16 cellular contexts compared by ENCODE assay signal in genomic region chr14:70982204-70982603, GRCh38.
A peak's percentile ranks its signal among the peaks of the same experiment; 100 is the strongest.
DNase-seq lines count a peak whose midpoint lies in the region; ATAC-seq and TF ChIP-seq lines count a peak whose summit lies in the region.
"Had no signal": no experiment of that assay in that cellular context is flagged by ENCODE, and none has a peak within 500 bp of the region (broad histone marks: within the 10 kb centered on the region; RNA-seq: fewer than 3 reads in every experiment).

No MANE protein-coding gene starts in this region.

- 15 to 34% (median 24%) methylated on average over 1 of the region's 1 CpG for WGBS in spleen, 5 donors
- WGBS in aorta, 2 donors: 83 to 88% methylated on average over 1 of the region's 1 CpG

- H3K36me3 ChIP-seq in KOPT-K1 (ENCODE audit: insufficient read depth, low read length) (peaks cover 16% of the 10 kb centered on the region), spleen (peaks cover 0 to 33% (median 14%) of the 10 kb centered on the region in 6 donors), Caco-2 (ENCODE audit: control insufficient read depth, insufficient read depth, low read length) (no peaks in the 10 kb centered on the region; the same call in 1 of the 2 replicates), aorta (ENCODE audit: control insufficient read depth in 1 of 2, insufficient read depth in 2 of 2, low read length in 1 of 2) (peaks cover 0 to 4% of the 10 kb centered on the region in 2 donors)
- H3K36me3 ChIP-seq: colonic mucosa had no signal

- H3K4me3 Mint-ChIP-seq in activated naive CD8-positive, alpha-beta T cell: peak overlapping the region; percentile 21
- no peak overlapping the region for H3K4me3 Mint-ChIP-seq in activated naive CD8-positive, alpha-beta T cell treated with anti-CD3 and anti-CD28 coated beads for 36 hours
- H3K4me3 Mint-ChIP-seq in activated CD8-positive, alpha-beta T cell treated with anti-CD3 and anti-CD28 coated beads, Interleukin-2, amount 10 ng/mL, durations not matched to agents 7 days and 5 days: peak overlapping the region; percentile 34
- no peak overlapping the region for H3K4me3 Mint-ChIP-seq in Caco-2 (ENCODE audit: unreplicated experiment)

- ATAC-seq in activated CD8-positive, alpha-beta T cell treated with anti-CD3 and anti-CD28 coated beads, Interleukin-2, amount 10 ng/mL, durations not matched to agents 7 days and 5 days: no peak
- no peak for ATAC-seq in aorta (ENCODE audit: low FRiP score)

- H3K4me3 ChIP-seq in spleen (peak overlapping the region in 1 of 8 donors; percentile 13), Caco-2 (ENCODE audit: low read depth, low read length) (no peak overlapping the region), aorta (ENCODE audit: low read length in 2 of 2) (no peak overlapping the region)
- H3K4me3 ChIP-seq: colonic mucosa had no signal

- H3K4me1 ChIP-seq in spleen (peaks cover 6 to 70% (median 36%) of the 10 kb centered on the region in 6 donors), Caco-2 (no peaks in the 10 kb centered on the region), aorta (ENCODE audit: control insufficient read depth in 1 of 2, insufficient read depth in 2 of 2, low read length in 2 of 2) (no peaks in the 10 kb centered on the region)
- H3K4me1 ChIP-seq: colonic mucosa had no signal

- H3K27me3 ChIP-seq in spleen (replicated peaks in 1 of 7) (no peaks in the 10 kb centered on the region), Caco-2 (replicated peaks; ENCODE audit: control insufficient read depth, insufficient read depth, low read length) (no peaks in the 10 kb centered on the region), aorta (ENCODE audit: control insufficient read depth in 1 of 2, insufficient read depth in 2 of 2, low read length in 1 of 2) (no peaks in the 10 kb centered on the region)
- H3K27me3 ChIP-seq: colonic mucosa had no signal

- H3K27ac ChIP-seq in KOPT-K1 (ENCODE audit: low read depth, low read length, poor library complexity, severe bottlenecking) (peak overlapping the region; percentile 69), spleen (peak overlapping the region in 6 of 8 donors; percentile 40 to 71 (median 56)), aorta (ENCODE audit: low read depth in 1 of 2, low read length in 2 of 2) (no peak overlapping the region)
- H3K27ac ChIP-seq: colonic mucosa, WERI-Rb-1 had no signal

- intact Hi-C loops in spleen (cut with DNase I; ENCODE audit: low total_unique reads) (no loop called here), Caco-2 (cut with micrococcal nuclease; ENCODE audit: unreplicated experiment) (no loop called here), aorta (cut with DNase I) (no loop called here)

- DNase-seq in activated naive CD8-positive, alpha-beta T cell treated with anti-CD3 and anti-CD28 coated beads for 36 hours: no peak
- DNase-seq in activated CD8-positive, alpha-beta T cell treated with anti-CD3 and anti-CD28 coated beads, Interleukin-2, amount 10 ng/mL, durations not matched to agents 7 days and 5 days: no peak
- DNase-seq in spleen (no peak), GM20000 (ENCODE audit: low spot score) (no peak), Caco-2 (no peak), aorta (no peak)
- DNase-seq: amygdala; colonic mucosa; DMS79 treated with DMSO at 0.1 percent for 48 hours; erythroblast; mesendoderm; NCI-H1092 treated with DMSO at 0.1 percent for 48 hours; stimulated activated CD4-positive, alpha-beta T cell treated with anti-CD3 and anti-CD28 coated beads, Interleukin-4, amount 100 ng/mL, for 4 hours; WERI-Rb-1 had no signal

- POLR2A ChIA-PET in activated CD8-positive, alpha-beta T cell treated with anti-CD3 and anti-CD28 coated beads, Interleukin-2, amount 10 ng/mL, durations not matched to agents 7 days and 5 days (lab: Charles Lee): interaction anchor here (1.4 kb wide), 1 partner anchor 173 kb away, joined by 5 read pairs; the partner anchor contains the start of gene MAP3K9
- POLR2A ChIA-PET in Caco-2 (lab: Charles Lee): no interaction called here

- peak overlapping the region; percentile 87 for H3K27ac Mint-ChIP-seq in activated naive CD8-positive, alpha-beta T cell
- H3K27ac Mint-ChIP-seq in activated naive CD8-positive, alpha-beta T cell treated with anti-CD3 and anti-CD28 coated beads for 36 hours: no peak overlapping the region
- peak overlapping the region; percentile 52 for H3K27ac Mint-ChIP-seq in activated CD8-positive, alpha-beta T cell treated with anti-CD3 and anti-CD28 coated beads, Interleukin-2, amount 10 ng/mL, durations not matched to agents 7 days and 5 days
- H3K27ac Mint-ChIP-seq in Caco-2 (ENCODE audit: unreplicated experiment): no peak overlapping the region

- H3K9me3 ChIP-seq in KOPT-K1 (ENCODE audit: insufficient read depth, low read length, poor library complexity, severe bottlenecking) (no peaks in the 10 kb centered on the region), spleen (no peaks in the 10 kb centered on the region), Caco-2 (no peaks in the 10 kb centered on the region), aorta (ENCODE audit: control insufficient read depth, low read length) (no peaks in the 10 kb centered on the region)
- H3K9me3 ChIP-seq: colonic mucosa had no signal

- no TSS peak for BruUV-seq in Caco-2 (replicated peaks; lab: Mats Ljungman, UMichigan)

- no peaks in the 10 kb centered on the region for H3K9me3 Mint-ChIP-seq in activated naive CD8-positive, alpha-beta T cell (ENCODE audit: low read depth)
- H3K9me3 Mint-ChIP-seq in activated naive CD8-positive, alpha-beta T cell treated with anti-CD3 and anti-CD28 coated beads for 36 hours: no peaks in the 10 kb centered on the region
- H3K9me3 Mint-ChIP-seq in activated CD8-positive, alpha-beta T cell treated with anti-CD3 and anti-CD28 coated beads, Interleukin-2, amount 10 ng/mL, durations not matched to agents 7 days and 5 days (ENCODE audit: insufficient read depth): no peaks in the 10 kb centered on the region
- no peaks in the 10 kb centered on the region for H3K9me3 Mint-ChIP-seq in Caco-2 (ENCODE audit: unreplicated experiment)

- no peaks in the 10 kb centered on the region for H3K27me3 Mint-ChIP-seq in activated naive CD8-positive, alpha-beta T cell
- H3K27me3 Mint-ChIP-seq in activated naive CD8-positive, alpha-beta T cell treated with anti-CD3 and anti-CD28 coated beads for 36 hours: no peaks in the 10 kb centered on the region
- no peaks in the 10 kb centered on the region for H3K27me3 Mint-ChIP-seq in activated CD8-positive, alpha-beta T cell treated with anti-CD3 and anti-CD28 coated beads, Interleukin-2, amount 10 ng/mL, durations not matched to agents 7 days and 5 days (ENCODE audit: low read depth)
- H3K27me3 Mint-ChIP-seq in Caco-2 (ENCODE audit: insufficient read depth, unreplicated experiment): no peaks in the 10 kb centered on the region

- TF ChIP-seq POLR2A in spleen (IDR thresholded peaks at IDR 0.05): no peak

- no peak for TF ChIP-seq CTCF in spleen (IDR thresholded peaks at IDR 0.05 in 8 of 11, conservative IDR thresholded peaks at IDR 0.05 in 3 of 11)
- TF ChIP-seq CTCF in GM20000 (IDR thresholded peaks at IDR 0.05; ENCODE audit: extremely low read depth, missing control alignments): no peak
- no peak for TF ChIP-seq CTCF in Caco-2 (IDR thresholded peaks at IDR 0.05; ENCODE audit: insufficient read depth in 1 of 2, low read depth in 1 of 2, low read length in 1 of 2, severe bottlenecking in 1 of 2, unreplicated experiment in 1 of 2)

- CTCF ChIA-PET in activated CD8-positive, alpha-beta T cell treated with anti-CD3 and anti-CD28 coated beads, Interleukin-2, amount 10 ng/mL, durations not matched to agents 7 days and 5 days (lab: Charles Lee): interaction anchor here (0.8 to 6.5 kb wide), 8 partner anchors 9 to 164 kb away, joined by 3 to 34 read pairs (median 6); partner anchors contain the start of gene PCNX1
- CTCF ChIA-PET in Caco-2 (lab: Charles Lee): no interaction called here

- H3K36me3 Mint-ChIP-seq in activated naive CD8-positive, alpha-beta T cell: peaks cover 7% of the 10 kb centered on the region
- H3K36me3 Mint-ChIP-seq in activated naive CD8-positive, alpha-beta T cell treated with anti-CD3 and anti-CD28 coated beads for 36 hours: peaks cover 13% of the 10 kb centered on the region
- peaks cover 30% of the 10 kb centered on the region for H3K36me3 Mint-ChIP-seq in activated CD8-positive, alpha-beta T cell treated with anti-CD3 and anti-CD28 coated beads, Interleukin-2, amount 10 ng/mL, durations not matched to agents 7 days and 5 days (ENCODE audit: low read depth)
- peaks cover 13% of the 10 kb centered on the region for H3K36me3 Mint-ChIP-seq in Caco-2 (ENCODE audit: insufficient read depth, unreplicated experiment)

- peaks cover 64% of the 10 kb centered on the region for H3K4me1 Mint-ChIP-seq in activated naive CD8-positive, alpha-beta T cell (ENCODE audit: low read depth)
- peaks cover 38% of the 10 kb centered on the region for H3K4me1 Mint-ChIP-seq in activated naive CD8-positive, alpha-beta T cell treated with anti-CD3 and anti-CD28 coated beads for 36 hours
- peaks cover 25% of the 10 kb centered on the region for H3K4me1 Mint-ChIP-seq in activated CD8-positive, alpha-beta T cell treated with anti-CD3 and anti-CD28 coated beads, Interleukin-2, amount 10 ng/mL, durations not matched to agents 7 days and 5 days (ENCODE audit: low read depth)
- peaks cover 6% of the 10 kb centered on the region for H3K4me1 Mint-ChIP-seq in Caco-2 (ENCODE audit: low read depth, unreplicated experiment)

Comparison
In these comparisons a context has a peak if more than half of its experiments do, and no peak if none do; other contexts are left out.
1. H3K27ac Mint-ChIP-seq: peak in activated naive CD8-positive, alpha-beta T cell (single experiment) and activated CD8-positive, alpha-beta T cell treated with anti-CD3 and anti-CD28 coated beads, Interleukin-2, amount 10 ng/mL, durations not matched to agents 7 days and 5 days (single experiment); none in activated naive CD8-positive, alpha-beta T cell treated with anti-CD3 and anti-CD28 coated beads for 36 hours (single experiment) and Caco-2 (single experiment).
2. H3K4me3 Mint-ChIP-seq: peak in activated naive CD8-positive, alpha-beta T cell (single experiment) and activated CD8-positive, alpha-beta T cell treated with anti-CD3 and anti-CD28 coated beads, Interleukin-2, amount 10 ng/mL, durations not matched to agents 7 days and 5 days (single experiment); none in activated naive CD8-positive, alpha-beta T cell treated with anti-CD3 and anti-CD28 coated beads for 36 hours (single experiment) and Caco-2 (single experiment).
3. H3K27ac ChIP-seq: peak in KOPT-K1 (single experiment) and spleen (6 of 8); none in aorta (0 of 2).